Comparison of ENCODE assay signal across 8 cellular contexts in the genomic region with DNA sequence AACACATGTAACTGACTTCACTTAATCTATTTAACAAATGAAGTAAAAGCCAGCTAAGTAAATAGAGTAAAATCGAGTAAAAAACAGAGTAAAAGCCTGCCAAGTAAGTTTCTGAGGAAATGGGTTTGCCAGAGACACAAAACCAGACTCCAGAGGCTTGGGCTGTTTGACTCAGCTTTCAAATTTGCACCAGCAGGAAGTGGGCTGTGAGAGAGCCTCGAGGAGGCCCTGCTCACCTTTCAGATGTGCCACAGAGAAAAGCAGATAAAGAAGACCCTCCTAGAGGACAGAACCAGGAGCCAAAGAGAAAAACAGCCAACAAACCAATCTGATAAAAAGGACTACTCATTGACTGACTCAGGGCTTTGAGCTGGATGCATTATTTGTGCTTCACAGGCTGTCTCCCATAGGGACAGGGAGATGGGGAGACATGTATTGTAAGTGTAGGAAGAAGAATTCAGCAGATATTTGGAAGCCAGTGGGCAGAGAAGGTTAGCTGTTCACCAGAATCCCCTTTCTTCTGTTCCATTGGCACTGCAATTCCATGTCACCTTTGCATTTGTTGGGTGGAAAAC. TPM values are rescaled to one million over a fixed set of nuclear protein-coding genes. Genes with fewer than 3 reads are reported as not detected.
DNase-seq lines count a peak whose midpoint lies in the region; ATAC-seq, FAIRE-seq and TF ChIP-seq lines count a peak whose summit lies in the region.

No MANE protein-coding gene starts in this region.

- H3K27me3 ChIP-seq in mesenchymal stem cell (ENCODE audit: control insufficient read depth in 1 of 2, insufficient read depth in 1 of 2, low read length in 2 of 2) = no peaks in the 10 kb centered on the region

- no peak overlapping the region for H3K14ac ChIP-seq in mesenchymal stem cell (ENCODE audit: low read length in 2 of 2)

- intact Hi-C loops in kidney (cut with DNase I) = no loop called here

- H2BK15ac ChIP-seq in mesenchymal stem cell (ENCODE audit: low read depth, poor library complexity, severe bottlenecking) = no peak overlapping the region

- H4K8ac ChIP-seq in mesenchymal stem cell (ENCODE audit: low read length) = no peak overlapping the region

- no peak overlapping the region for H3K18ac ChIP-seq in mesenchymal stem cell (ENCODE audit: low read depth in 1 of 2, low read length in 2 of 2)

- H3K27ac Mint-ChIP-seq in HFFc6 = peak overlapping the region; percentile 93

- H3K4me1 ChIP-seq in mesenchymal stem cell (ENCODE audit: control insufficient read depth, insufficient read depth, low read depth, low read length) (no peaks in the 10 kb centered on the region), kidney (ENCODE audit: control insufficient read depth in 1 of 2, insufficient read depth in 1 of 2, low read depth in 1 of 2, low read length in 2 of 2) (peaks cover 2 to 7% of the 10 kb centered on the region in 2 donors)

- H3K23ac ChIP-seq in mesenchymal stem cell (ENCODE audit: low read length in 2 of 2) = no peak overlapping the region

- no peak overlapping the region for H2BK120ac ChIP-seq in mesenchymal stem cell (ENCODE audit: low read depth, low read length)

- no peak overlapping the region for H3K4me2 ChIP-seq in mesenchymal stem cell (ENCODE audit: low read length, poor library complexity, severe bottlenecking)

- H2AK5ac ChIP-seq in mesenchymal stem cell (ENCODE audit: low read length, severe bottlenecking) = no peak overlapping the region

- no peaks in the 10 kb centered on the region for H3K79me1 ChIP-seq in mesenchymal stem cell (replicated peaks; ENCODE audit: low read length, poor library complexity, severe bottlenecking)

- no peak overlapping the region for H2BK5ac ChIP-seq in mesenchymal stem cell (ENCODE audit: low read depth, low read length, poor library complexity, severe bottlenecking)

- H3K9me3 ChIP-seq in mesenchymal stem cell (ENCODE audit: control insufficient read depth, low read length) (no peaks in the 10 kb centered on the region), kidney (ENCODE audit: control insufficient read depth in 1 of 2, low read length in 2 of 2) (no peaks in the 10 kb centered on the region)

- H3K4me3 Mint-ChIP-seq in HFFc6 = peak overlapping the region; percentile 11; the same call in 1 of the 2 replicates

- no peak overlapping the region for H3K4ac ChIP-seq in mesenchymal stem cell (ENCODE audit: low read depth in 1 of 2, low read length in 2 of 2)

- peaks cover 36% of the 10 kb centered on the region for H3K4me1 Mint-ChIP-seq in HFFc6 (ENCODE audit: low read depth)

- no peak overlapping the region for H3K4me3 ChIP-seq in mesenchymal stem cell (ENCODE audit: insufficient read depth in 1 of 2, low read depth in 1 of 2, low read length in 2 of 2)
- H3K4me3 ChIP-seq in kidney (ENCODE audit: low read length in 2 of 2) = no peak overlapping the region

- no peak for FAIRE-seq in kidney (lab: Jason Lieb, UNC)

- H3K9ac ChIP-seq in mesenchymal stem cell (ENCODE audit: low read length) = peak overlapping the region; percentile 46
- H3K9ac ChIP-seq in kidney (ENCODE audit: low read length in 2 of 2) = no peak overlapping the region

- 33% methylated on average over 2 of the region's 2 CpGs for WGBS in mesenchymal stem cell

- H2BK12ac ChIP-seq in mesenchymal stem cell (ENCODE audit: low read length in 2 of 2) = no peak overlapping the region

- TF ChIP-seq CTCF in HFFc6 (IDR thresholded peaks at IDR 0.05) (no peak), kidney (IDR thresholded peaks at IDR 0.05; ENCODE audit: borderline replicate concordance, extremely low read depth, insufficient read depth) (no peak)

- DNase-seq in HFFc6 = peak; percentile 60
- DNase-seq in RPMI7951 (ENCODE audit: low read depth) = peak; percentile 40
- DNase-seq in mesenchymal stem cell = no peak
- no peak for DNase-seq in NCI-H1436 (lab: John Stamatoyannopoulos, UW)
- no peak for DNase-seq in kidney
- no peak for DNase-seq in NCI-H2107 (lab: John Stamatoyannopoulos, UW)
- no peak for DNase-seq in NCI-H1694 treated with DMSO at 0.1 percent for 48 hours (lab: John Stamatoyannopoulos, UW)

- H3K9me3 Mint-ChIP-seq in HFFc6 = no peaks in the 10 kb centered on the region

- no peaks in the 10 kb centered on the region for H3K27me3 Mint-ChIP-seq in HFFc6 (ENCODE audit: insufficient read depth)

- H2AFZ ChIP-seq in mesenchymal stem cell (ENCODE audit: low read depth, low read length) = no peak overlapping the region

- H3K36me3 ChIP-seq in mesenchymal stem cell (ENCODE audit: control insufficient read depth in 1 of 2, insufficient read depth in 2 of 2, low read depth in 1 of 2, low read length in 2 of 2) (peaks cover 0 to 3% of the 10 kb centered on the region in 2 experiments), kidney (ENCODE audit: control insufficient read depth in 1 of 2, insufficient read depth in 2 of 2, low read length in 2 of 2) (no peaks in the 10 kb centered on the region)

- no peak overlapping the region for H4K91ac ChIP-seq in mesenchymal stem cell (ENCODE audit: low read length)

- no peak overlapping the region for H3K27ac ChIP-seq in mesenchymal stem cell (ENCODE audit: low read length, poor library complexity, severe bottlenecking)
- no peak overlapping the region for H3K27ac ChIP-seq in kidney (ENCODE audit: low read depth in 2 of 2, low read length in 2 of 2)

- no peaks in the 10 kb centered on the region for H3K36me3 Mint-ChIP-seq in HFFc6 (ENCODE audit: low read depth)

- peak; percentile 95 for ATAC-seq in GM18861 (IDR thresholded peaks at IDR 0.05; ENCODE audit: unreplicated experiment)

RNA-seq across cellular contexts. Expression of a gene that starts 14.4 kb away (rescaled TPM):
- 10 to 100 TPM in 1 of 6 experiments, 1 to 10 TPM in 5; 8.1 to 16.8 (median 8.9) TPM for total RNA-seq in HFFc6 (2021; fragmentation: NEBNext Ultra II Directional; extraction: Animal tissue kit (Norgen Biotek cat#: 25700))
- total RNA-seq in RPMI7951 (2014; rRNA removed; shearing (Covaris generic)) = 8.2 and 12.6 TPM in 2 replicates
- 8.2 TPM for polyA plus RNA-seq in mesenchymal stem cell (2013, experiment 1 of 2)
- 8.6 TPM for polyA plus RNA-seq in mesenchymal stem cell (2013, experiment 2 of 2)
- 291 TPM for total RNA-seq in kidney
- 155 TPM for polyA plus RNA-seq in kidney (ENCODE audit: insufficient read depth, low read depth, low replicate concordance)

RNA-seq across cellular contexts. Expression of a gene that starts 20.8 kb away (rescaled TPM):
- total RNA-seq in HFFc6 (2021; fragmentation: NEBNext Ultra II Directional; extraction: Animal tissue kit (Norgen Biotek cat#: 25700)) = under 1 TPM; 0.40 to 0.62 (median 0.50) TPM
- 0.20 and 0.24 TPM in 2 replicates for total RNA-seq in RPMI7951 (2014; rRNA removed; shearing (Covaris generic))
- polyA plus RNA-seq in mesenchymal stem cell (2013, experiment 1 of 2) = 0.43 TPM
- 0.36 TPM for polyA plus RNA-seq in mesenchymal stem cell (2013, experiment 2 of 2)
- total RNA-seq in kidney = 38.4 TPM
- polyA plus RNA-seq in kidney (ENCODE audit: insufficient read depth, low read depth, low replicate concordance) = 6.3 TPM

RNA-seq across cellular contexts. Expression of a gene that starts 37.7 kb away (rescaled TPM):
- not detected for total RNA-seq in HFFc6 (2021; fragmentation: NEBNext Ultra II Directional; extraction: Animal tissue kit (Norgen Biotek cat#: 25700))
- 0.49 and 2.0 TPM in 2 replicates for total RNA-seq in RPMI7951 (2014; rRNA removed; shearing (Covaris generic))
- polyA plus RNA-seq in mesenchymal stem cell (2013, experiment 1 of 2) = 0.28 TPM
- polyA plus RNA-seq in mesenchymal stem cell (2013, experiment 2 of 2) = 0.23 TPM
- total RNA-seq in kidney = 0.22 TPM
- 0.22 TPM for polyA plus RNA-seq in kidney (ENCODE audit: insufficient read depth, low read depth, low replicate concordance)

Comparison
In these comparisons a context has a peak if more than half of its experiments do, and no peak if none do; other contexts are left out.
1. DNase-seq: peak in HFFc6 (single experiment) and RPMI7951 (single experiment); none in mesenchymal stem cell (single experiment), NCI-H1436 (single experiment), kidney (single experiment), NCI-H2107 (single experiment) and NCI-H1694 treated with DMSO at 0.1 percent for 48 hours (single experiment).
2. RNA of a gene that starts 14.4 kb away (total RNA-seq): 291 TPM in kidney (single experiment); 8.1 to 16.8 TPM in HFFc6 and 8.2 to 12.6 TPM in RPMI7951; every median in the first group is over 10 times any median in the second.
3. RNA of a gene that starts 20.8 kb away (total RNA-seq): 38.4 TPM in kidney (single experiment); 0.40 to 0.62 TPM in HFFc6 and 0.20 to 0.24 TPM in RPMI7951; every median in the first group is over 10 times any median in the second.